Comparison of ENCODE assay signal across 2 cellular contexts in the genomic region with DNA sequence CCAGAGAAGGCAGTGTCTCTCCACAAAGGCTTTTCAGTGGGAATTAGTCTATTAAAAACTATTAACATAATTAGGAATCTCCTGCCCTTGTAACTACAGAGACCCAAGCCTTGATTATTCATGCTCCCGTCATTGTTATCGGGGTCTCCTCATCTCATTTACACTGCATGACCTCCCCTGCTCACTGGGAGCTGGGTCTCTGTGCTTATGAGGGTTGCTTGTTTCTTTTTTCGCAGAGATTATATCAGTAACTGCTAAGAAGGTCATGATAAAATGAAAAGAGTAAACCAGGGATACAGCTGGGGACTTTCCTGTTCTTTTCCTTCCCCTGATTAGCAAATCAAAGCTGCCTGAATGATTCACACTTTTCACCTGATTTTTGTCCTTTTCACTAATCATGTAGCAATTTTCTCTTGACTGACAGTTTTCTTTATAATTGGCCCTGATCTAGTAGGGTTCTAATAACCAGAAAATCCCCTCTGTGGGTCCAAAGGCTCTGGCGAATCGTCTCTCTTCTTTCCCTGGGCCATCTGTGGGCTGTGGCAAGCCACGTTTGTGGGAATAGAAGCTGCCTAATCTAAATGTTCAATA.
TF ChIP-seq lines count a peak whose summit lies in the region.

No MANE protein-coding gene starts in this region.

TF ChIP-seq in HEK293, 187 proteins besides CTCF, POLR2A, EP300 and RAD21 (continued from another document):
- TF ChIP-seq, protein P1, sequence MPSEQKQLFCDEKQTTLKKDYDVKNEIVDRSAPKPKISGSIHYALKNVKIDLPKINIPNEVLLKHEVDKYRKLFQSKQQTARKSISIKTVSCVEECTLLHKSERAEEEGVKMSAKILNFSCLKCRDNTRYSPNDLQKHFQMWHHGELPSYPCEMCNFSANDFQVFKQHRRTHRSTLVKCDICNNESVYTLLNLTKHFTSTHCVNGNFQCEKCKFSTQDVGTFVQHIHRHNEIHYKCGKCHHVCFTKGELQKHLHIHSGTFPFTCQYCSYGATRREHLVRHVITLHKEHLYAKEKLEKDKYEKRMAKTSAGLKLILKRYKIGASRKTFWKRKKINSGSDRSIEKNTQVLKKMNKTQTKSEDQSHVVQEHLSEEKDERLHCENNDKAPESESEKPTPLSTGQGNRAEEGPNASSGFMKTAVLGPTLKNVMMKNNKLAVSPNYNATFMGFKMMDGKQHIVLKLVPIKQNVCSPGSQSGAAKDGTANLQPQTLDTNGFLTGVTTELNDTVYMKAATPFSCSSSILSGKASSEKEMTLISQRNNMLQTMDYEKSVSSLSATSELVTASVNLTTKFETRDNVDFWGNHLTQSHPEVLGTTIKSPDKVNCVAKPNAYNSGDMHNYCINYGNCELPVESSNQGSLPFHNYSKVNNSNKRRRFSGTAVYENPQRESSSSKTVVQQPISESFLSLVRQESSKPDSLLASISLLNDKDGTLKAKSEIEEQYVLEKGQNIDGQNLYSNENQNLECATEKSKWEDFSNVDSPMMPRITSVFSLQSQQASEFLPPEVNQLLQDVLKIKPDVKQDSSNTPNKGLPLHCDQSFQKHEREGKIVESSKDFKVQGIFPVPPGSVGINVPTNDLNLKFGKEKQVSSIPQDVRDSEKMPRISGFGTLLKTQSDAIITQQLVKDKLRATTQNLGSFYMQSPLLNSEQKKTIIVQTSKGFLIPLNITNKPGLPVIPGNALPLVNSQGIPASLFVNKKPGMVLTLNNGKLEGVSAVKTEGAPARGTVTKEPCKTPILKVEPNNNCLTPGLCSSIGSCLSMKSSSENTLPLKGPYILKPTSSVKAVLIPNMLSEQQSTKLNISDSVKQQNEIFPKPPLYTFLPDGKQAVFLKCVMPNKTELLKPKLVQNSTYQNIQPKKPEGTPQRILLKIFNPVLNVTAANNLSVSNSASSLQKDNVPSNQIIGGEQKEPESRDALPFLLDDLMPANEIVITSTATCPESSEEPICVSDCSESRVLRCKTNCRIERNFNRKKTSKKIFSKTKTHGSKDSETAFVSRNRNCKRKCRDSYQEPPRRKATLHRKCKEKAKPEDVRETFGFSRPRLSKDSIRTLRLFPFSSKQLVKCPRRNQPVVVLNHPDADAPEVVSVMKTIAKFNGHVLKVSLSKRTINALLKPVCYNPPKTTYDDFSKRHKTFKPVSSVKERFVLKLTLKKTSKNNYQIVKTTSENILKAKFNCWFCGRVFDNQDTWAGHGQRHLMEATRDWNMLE (tag by site-specific recombination; conservative IDR thresholded peaks at IDR 0.05; ENCODE audit: low read depth): no peak
- 0 out of 2 replicates have a peak, but pooled peaks have one; percentile 26 for TF ChIP-seq GFI1B (tag by site-specific recombination; IDR thresholded peaks at IDR 0.05)
- TF ChIP-seq ATF2 (tag by site-specific recombination; IDR thresholded peaks at IDR 0.05; ENCODE audit: low read depth): no peak
- TF ChIP-seq ZNF146 (tag by site-specific recombination; IDR thresholded peaks at IDR 0.05): no peak
- no peak for TF ChIP-seq SCRT1 (tag by site-specific recombination; IDR thresholded peaks at IDR 0.05; ENCODE audit: borderline replicate concordance)
- no peak for TF ChIP-seq ZNF140 (tag by site-specific recombination; IDR thresholded peaks at IDR 0.05)

TF ChIP-seq in GM12878, 131 proteins besides CTCF, POLR2A, EP300 and RAD21 (continued from another document):
- TF ChIP-seq MTA2 (IDR thresholded peaks at IDR 0.05; ENCODE audit: low read depth) (peak; percentile 39; the same call in 1 of the 2 replicates), SREBF2 (IDR thresholded peaks at IDR 0.05; ENCODE audit: low read length) (no peak), SUPT20H (IDR thresholded peaks at IDR 0.05; ENCODE audit: borderline replicate concordance, control insufficient read depth, low read depth, low read length) (no peak)
- TF ChIP-seq, protein P2, sequence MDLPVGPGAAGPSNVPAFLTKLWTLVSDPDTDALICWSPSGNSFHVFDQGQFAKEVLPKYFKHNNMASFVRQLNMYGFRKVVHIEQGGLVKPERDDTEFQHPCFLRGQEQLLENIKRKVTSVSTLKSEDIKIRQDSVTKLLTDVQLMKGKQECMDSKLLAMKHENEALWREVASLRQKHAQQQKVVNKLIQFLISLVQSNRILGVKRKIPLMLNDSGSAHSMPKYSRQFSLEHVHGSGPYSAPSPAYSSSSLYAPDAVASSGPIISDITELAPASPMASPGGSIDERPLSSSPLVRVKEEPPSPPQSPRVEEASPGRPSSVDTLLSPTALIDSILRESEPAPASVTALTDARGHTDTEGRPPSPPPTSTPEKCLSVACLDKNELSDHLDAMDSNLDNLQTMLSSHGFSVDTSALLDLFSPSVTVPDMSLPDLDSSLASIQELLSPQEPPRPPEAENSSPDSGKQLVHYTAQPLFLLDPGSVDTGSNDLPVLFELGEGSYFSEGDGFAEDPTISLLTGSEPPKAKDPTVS (IDR thresholded peaks at IDR 0.05; ENCODE audit: low read depth, low read length): no peak
